15 cellular contexts compared by ENCODE assay signal in genomic region chr17:80118601-80119270, GRCh38. TPM values are rescaled to one million over a fixed set of nuclear protein-coding genes. Genes with fewer than 3 reads are reported as not detected.
"Had no signal": no experiment of that assay in that cellular context is flagged by ENCODE, and none has a peak within 500 bp of the region (broad histone marks: within the 10 kb centered on the region; RNA-seq: fewer than 3 reads in every experiment).

No MANE protein-coding gene starts in this region.

- H3K9me3 Mint-ChIP-seq: central memory CD8-positive, alpha-beta T cell; effector memory CD8-positive, alpha-beta T cell had no signal

- H3K4me1 ChIP-seq: adrenal gland, gastroesophageal sphincter, upper lobe of left lung had no signal

- H3K36me3 ChIP-seq: adrenal gland had no signal

- ATAC-seq: activated CD8-positive, alpha-beta memory T cell treated with anti-CD3 and anti-CD28 coated beads, Interleukin-2, amount 10 ng/mL, durations not matched to agents 7 days and 5 days; effector memory CD8-positive, alpha-beta T cell; gastroesophageal sphincter had no signal

- H3K27me3 ChIP-seq: adrenal gland, upper lobe of left lung had no signal

- H3K9me3 ChIP-seq: adrenal gland, gastroesophageal sphincter, upper lobe of left lung had no signal

- H3K27ac Mint-ChIP-seq: activated CD8-positive, alpha-beta memory T cell treated with anti-CD3 and anti-CD28 coated beads, Interleukin-2, amount 10 ng/mL, durations not matched to agents 7 days and 5 days; activated naive CD4-positive, alpha-beta T cell treated with anti-CD3 and anti-CD28 coated beads for 36 hours; effector memory CD8-positive, alpha-beta T cell; mesothelial cell of epicardium; progenitor cell of endocrine pancreas had no signal

- H3K4me3 Mint-ChIP-seq: activated CD8-positive, alpha-beta memory T cell treated with anti-CD3 and anti-CD28 coated beads, Interleukin-2, amount 10 ng/mL, durations not matched to agents 7 days and 5 days; activated naive CD4-positive, alpha-beta T cell treated with anti-CD3 and anti-CD28 coated beads for 36 hours; central memory CD8-positive, alpha-beta T cell; effector memory CD8-positive, alpha-beta T cell; mesothelial cell of epicardium had no signal

- H3K27ac ChIP-seq: adrenal gland, gastroesophageal sphincter, upper lobe of left lung had no signal

- DNase-seq: activated CD4-positive, alpha-beta T cell treated with anti-CD3 and anti-CD28 coated beads, Interleukin-2, amount 50 U/mL, for 48 hours; activated CD4-positive, CD25-positive, alpha-beta regulatory T cell treated with anti-CD3 and anti-CD28 coated beads, Interleukin-2, amount 50 U/mL, for 72 hours; activated CD8-positive, alpha-beta memory T cell treated with anti-CD3 and anti-CD28 coated beads, Interleukin-2, amount 10 ng/mL, durations not matched to agents 7 days and 5 days; activated naive CD4-positive, alpha-beta T cell treated with anti-CD3 and anti-CD28 coated beads for 36 hours; effector memory CD8-positive, alpha-beta T cell; hippocampal formation; stimulated activated CD4-positive, alpha-beta T cell treated with anti-CD3 and anti-CD28 coated beads, Interleukin-2, amount 100 ng/mL, for 48 hours; stimulated activated naive CD4-positive, alpha-beta T cell treated with Interleukin-2 at 50 U/mL for 16 hours had no signal

- H3K27me3 Mint-ChIP-seq: activated CD8-positive, alpha-beta memory T cell treated with anti-CD3 and anti-CD28 coated beads, Interleukin-2, amount 10 ng/mL, durations not matched to agents 7 days and 5 days; central memory CD8-positive, alpha-beta T cell; effector memory CD8-positive, alpha-beta T cell; progenitor cell of endocrine pancreas had no signal

- H3K36me3 Mint-ChIP-seq: activated CD8-positive, alpha-beta memory T cell treated with anti-CD3 and anti-CD28 coated beads, Interleukin-2, amount 10 ng/mL, durations not matched to agents 7 days and 5 days had no signal

- H3K4me1 Mint-ChIP-seq: activated CD8-positive, alpha-beta memory T cell treated with anti-CD3 and anti-CD28 coated beads, Interleukin-2, amount 10 ng/mL, durations not matched to agents 7 days and 5 days; central memory CD8-positive, alpha-beta T cell; mesothelial cell of epicardium had no signal

- H3K4me3 ChIP-seq: adrenal gland, gastroesophageal sphincter, upper lobe of left lung had no signal

RNA-seq across cellular contexts. Expression of gene CARD14, which starts 51.1 kb away (rescaled TPM):
- total RNA-seq: activated CD8-positive, alpha-beta memory T cell treated with anti-CD3 and anti-CD28 coated beads, Interleukin-2, amount 10 ng/mL, durations not matched to agents 7 days and 5 days; activated naive CD4-positive, alpha-beta T cell treated with anti-CD3 and anti-CD28 coated beads for 36 hours; progenitor cell of endocrine pancreas; T-helper 2 cell treated with Interferon-gamma antibody and Interleukin-4, amounts not matched to agents 100 ng/mL and 5 ng/mL, for 36 hours had no signal
